In the genomic region with DNA sequence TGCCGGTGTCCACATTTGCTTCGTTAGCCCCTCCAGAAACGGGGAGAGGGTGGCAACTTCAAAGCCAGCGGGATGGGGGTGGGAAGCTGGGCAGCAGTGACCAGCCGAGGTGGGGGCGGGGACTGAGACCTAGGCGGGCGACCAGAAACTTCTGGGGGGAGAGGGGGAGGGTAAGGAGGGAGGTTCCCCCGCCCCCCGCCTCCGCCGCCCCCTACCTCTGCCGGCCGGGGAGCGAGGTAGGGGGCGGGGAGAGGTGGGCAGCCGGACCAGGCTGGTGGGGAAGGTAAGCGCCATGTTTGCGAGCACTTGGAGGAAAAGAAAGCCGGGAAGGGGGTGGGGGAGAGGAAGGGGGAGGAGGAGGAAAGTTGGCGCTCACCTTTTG, we compare ENCODE assay signal across 8 cellular contexts. TPM values are rescaled to one million over a fixed set of nuclear protein-coding genes. Genes with fewer than 3 reads are reported as not detected.
A peak's percentile ranks its signal among the peaks of the same experiment; 100 is the strongest.
DNase-seq lines count a peak whose midpoint lies in the region; TF ChIP-seq lines count a peak whose summit lies in the region.

No MANE protein-coding gene starts in this region.

- WGBS in tibial nerve, 2 donors = 2% methylated on average over 16 to 17 of the region's 21 CpGs

- DNase-seq in kidney tubule cell (ENCODE audit: low spot score) = peak; percentile 5
- DNase-seq in tibial nerve (ENCODE audit: low spot score in 2 of 2) = no peak
- no peak for DNase-seq in SKM-1 (lab: John Stamatoyannopoulos, UW; ENCODE audit: unreplicated experiment)
- no peak for DNase-seq in NCI-H146 treated with DMSO at 0.1 percent for 48 hours (lab: John Stamatoyannopoulos, UW; ENCODE audit: unreplicated experiment)
- DNase-seq in occipital lobe (lab: John Stamatoyannopoulos, UW) = no peak

- peak overlapping the region; percentile 90 to 96 (median 94) for H3K4me3 Mint-ChIP-seq in brain

- H3K27me3 Mint-ChIP-seq in brain = peaks cover 62% of the 10 kb centered on the region

- peak overlapping the region; percentile 93 for H3K4me3 ChIP-seq in DOHH2 (ENCODE audit: low read length)
- H3K4me3 ChIP-seq in Loucy (ENCODE audit: low read length, poor library complexity, severe bottlenecking) = peak overlapping the region; percentile 83
- peak overlapping the region; percentile 47 to 88 (median 72) for H3K4me3 ChIP-seq in tibial nerve

- H3K27me3 ChIP-seq in DOHH2 (ENCODE audit: control insufficient read depth, low read length) = peaks cover 17% of the 10 kb centered on the region
- no peaks in the 10 kb centered on the region for H3K27me3 ChIP-seq in Loucy (ENCODE audit: insufficient read depth, low read length, poor library complexity, severe bottlenecking)
- peaks cover 0 to 95% of the 10 kb centered on the region in 2 donors for H3K27me3 ChIP-seq in tibial nerve

- H3K4me1 ChIP-seq in DOHH2 (ENCODE audit: control insufficient read depth, low read length) (peaks cover 13% of the 10 kb centered on the region), Loucy (ENCODE audit: insufficient read depth, low read length, poor library complexity, severe bottlenecking) (peaks cover 11% of the 10 kb centered on the region), tibial nerve (peaks cover 0 to 32% (median 23%) of the 10 kb centered on the region in 4 donors)

- H3K4me2 ChIP-seq in DOHH2 (ENCODE audit: low read length) = peak overlapping the region; percentile 97
- peak overlapping the region; percentile 72 for H3K4me2 ChIP-seq in Loucy (ENCODE audit: low read depth, low read length, poor library complexity, severe bottlenecking)

- H3K9me2 ChIP-seq in DOHH2 (replicated peaks; ENCODE audit: control insufficient read depth, low read length) = no peaks in the 10 kb centered on the region
- no peaks in the 10 kb centered on the region for H3K9me2 ChIP-seq in Loucy (replicated peaks; ENCODE audit: low read depth, low read length)

- H3F3A ChIP-seq in DOHH2 (ENCODE audit: control insufficient read depth, insufficient read depth) (0 out of 2 replicates have a peak, but pooled peaks cover 6% of the 10 kb centered on the region), Loucy (ENCODE audit: low read depth) (no peaks in the 10 kb centered on the region)

- peaks cover 6% of the 10 kb centered on the region for H3K36me3 Mint-ChIP-seq in brain

- H3K27ac ChIP-seq in DOHH2 (ENCODE audit: low read depth, low read length) = no peak overlapping the region
- peak overlapping the region in 2 of 4 donors; percentile 51 to 80 for H3K27ac ChIP-seq in tibial nerve

- no peak for TF ChIP-seq EP300 in tibial nerve (IDR thresholded peaks at IDR 0.05)

- no peaks in the 10 kb centered on the region for H3K9me3 ChIP-seq in DOHH2 (ENCODE audit: control insufficient read depth, insufficient read depth, low read length)
- H3K9me3 ChIP-seq in Loucy (ENCODE audit: insufficient read depth, low read depth, low read length) = no peaks in the 10 kb centered on the region
- no peaks in the 10 kb centered on the region for H3K9me3 ChIP-seq in tibial nerve

- TF ChIP-seq CTCF in DOHH2 (IDR thresholded peaks at IDR 0.05; ENCODE audit: low read depth, low read length, poor library complexity, severe bottlenecking) (no peak), Loucy (conservative IDR thresholded peaks at IDR 0.05; ENCODE audit: low read length) (no peak), brain (conservative IDR thresholded peaks at IDR 0.05) (no peak), tibial nerve (IDR thresholded peaks at IDR 0.05) (no peak)

- H3K79me2 ChIP-seq in DOHH2 (ENCODE audit: control insufficient read depth, low read length) (no peaks in the 10 kb centered on the region), Loucy (ENCODE audit: insufficient read depth, low read length) (peaks cover 62% of the 10 kb centered on the region)

- H2AFZ ChIP-seq in Loucy (ENCODE audit: low read length) = no peak overlapping the region

- H3K9ac ChIP-seq in Loucy (ENCODE audit: low read depth, low read length, poor library complexity, severe bottlenecking) = peak overlapping the region; percentile 84

- peaks cover 31% of the 10 kb centered on the region for H3K4me1 Mint-ChIP-seq in brain

- H3K36me3 ChIP-seq in DOHH2 (ENCODE audit: control insufficient read depth, low read length) (no peaks in the 10 kb centered on the region), Loucy (ENCODE audit: insufficient read depth, low read length) (no peaks in the 10 kb centered on the region; the same call in 1 of the 2 replicates), tibial nerve (no peaks in the 10 kb centered on the region)

- H3K27ac Mint-ChIP-seq in brain = peak overlapping the region in 4 of 5 experiments; percentile 83 to 97 (median 90)

- peaks cover 0 to 9% (median 0%) of the 10 kb centered on the region in 5 experiments for H3K9me3 Mint-ChIP-seq in brain

- H4K20me1 ChIP-seq in DOHH2 (ENCODE audit: control insufficient read depth, insufficient read depth, low read depth, low read length) (no peaks in the 10 kb centered on the region), Loucy (ENCODE audit: insufficient read depth, low read length, poor library complexity, severe bottlenecking) (peaks cover 14% of the 10 kb centered on the region)

- TF ChIP-seq POLR2A in tibial nerve (IDR thresholded peaks at IDR 0.05) = no peak

RNA-seq across cellular contexts. Expression of a gene that starts 1.3 kb away (rescaled TPM):
- polyA plus RNA-seq in brain (ENCODE audit: insufficient read depth, low read depth, low replicate concordance) = 4.9 TPM
- 1 to 10 TPM; 2.6 to 8.2 (median 4.7) TPM for total RNA-seq in tibial nerve
- total RNA-seq in occipital lobe = 0.78 TPM

RNA-seq across cellular contexts. Expression of a gene that starts 11.7 kb away (rescaled TPM):
- 39.9 TPM for polyA plus RNA-seq in brain (ENCODE audit: insufficient read depth, low read depth, low replicate concordance)
- total RNA-seq in tibial nerve = 10 to 100 TPM; 32.4 to 48.9 (median 44.6) TPM
- 91.9 TPM for total RNA-seq in occipital lobe
